Comparison of ENCODE assay signal across 8 cellular contexts in the genomic region with DNA sequence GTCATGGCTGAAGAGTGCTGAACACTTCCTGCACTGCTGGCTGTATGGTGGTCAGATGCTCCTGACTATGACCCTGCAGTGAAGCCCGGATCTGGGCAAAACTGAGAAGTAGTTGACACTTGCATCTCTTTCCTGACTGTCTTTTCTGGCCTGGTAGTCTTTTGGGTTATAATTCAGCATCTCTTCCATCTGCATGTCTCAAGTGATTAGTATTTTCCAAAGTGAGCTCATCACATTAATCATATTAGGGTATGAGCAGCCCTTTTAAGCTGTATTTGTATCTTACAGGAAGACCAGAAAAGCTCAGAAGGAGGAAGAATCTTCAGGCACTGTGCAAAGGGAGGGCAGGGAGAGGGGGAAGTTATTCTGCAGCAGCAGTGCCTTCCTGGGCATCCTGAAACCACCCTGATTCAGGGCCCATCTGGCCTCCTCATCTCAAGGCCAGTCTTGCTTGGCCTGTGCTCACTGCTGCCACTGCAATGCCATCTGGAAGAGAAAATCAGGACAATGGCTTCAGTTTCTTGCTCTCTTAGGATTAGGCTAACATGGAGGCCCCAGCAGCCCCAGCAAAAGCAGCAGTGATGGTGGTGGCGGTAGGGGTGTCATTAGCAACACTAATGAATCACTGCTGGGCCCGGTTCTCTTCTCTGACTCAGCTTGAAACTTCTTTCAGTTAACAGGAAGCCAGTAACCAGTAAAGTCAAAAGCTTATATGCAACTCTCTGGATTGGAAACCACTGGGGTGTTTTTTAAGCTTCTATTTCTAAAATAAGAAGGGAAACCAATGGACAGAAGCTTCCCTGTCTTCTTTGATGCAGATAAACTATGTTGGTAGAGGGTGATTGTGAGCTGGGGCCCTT.
A peak's percentile ranks its signal among the peaks of the same experiment; 100 is the strongest.
DNase-seq lines count a peak whose midpoint lies in the region; ATAC-seq and TF ChIP-seq lines count a peak whose summit lies in the region.

No MANE protein-coding gene starts in this region.

- no peaks in the 10 kb centered on the region for H3K27me3 Mint-ChIP-seq in activated CD4-positive, alpha-beta T cell treated with anti-CD3 and anti-CD28 coated beads, Interleukin-2, amount 10 ng/mL, durations not matched to agents 24 days and 14 days
- H3K27me3 Mint-ChIP-seq in stimulated activated naive B cell treated with anti-CD40 and anti-IgM and Interleukin-4, amounts not matched to agents 10 μg/mL and 1 μg/mL and 100 μg/mL, for 72 hours, result peaks cover 0 to 6% of the 10 kb centered on the region in 2 donors

- no peak for TF ChIP-seq CTCF in GM06990 (IDR thresholded peaks at IDR 0.05; ENCODE audit: insufficient read depth, low read length, poor library complexity, severe bottlenecking)

- H3K36me3 ChIP-seq in GM06990 (ENCODE audit: control insufficient read depth, insufficient read depth, low read length) (no peaks in the 10 kb centered on the region), KOPT-K1 (ENCODE audit: insufficient read depth, low read length) (no peaks in the 10 kb centered on the region), duodenal mucosa (ENCODE audit: control insufficient read depth in 1 of 2, insufficient read depth in 2 of 2, low read length in 2 of 2) (no peaks in the 10 kb centered on the region), muscle layer of colon (ENCODE audit: insufficient read depth, low read length) (no peaks in the 10 kb centered on the region)

- no peaks in the 10 kb centered on the region for H3K9me3 ChIP-seq in KOPT-K1 (ENCODE audit: insufficient read depth, low read length, poor library complexity, severe bottlenecking)
- H3K9me3 ChIP-seq in duodenal mucosa (ENCODE audit: control insufficient read depth in 1 of 2, low read length in 2 of 2), result peaks cover 0 to 5% of the 10 kb centered on the region in 2 donors
- H3K9me3 ChIP-seq in muscle layer of colon (ENCODE audit: low read length), result no peaks in the 10 kb centered on the region

- peaks cover 9% of the 10 kb centered on the region for H3K9me3 Mint-ChIP-seq in activated CD4-positive, alpha-beta T cell treated with anti-CD3 and anti-CD28 coated beads, Interleukin-2, amount 10 ng/mL, durations not matched to agents 24 days and 14 days
- H3K9me3 Mint-ChIP-seq in stimulated activated naive B cell treated with anti-CD40 and anti-IgM and Interleukin-4, amounts not matched to agents 10 μg/mL and 1 μg/mL and 100 μg/mL, for 72 hours, result peaks cover 8 to 9% of the 10 kb centered on the region in 2 donors

- peaks cover 21 to 25% of the 10 kb centered on the region in 2 donors for H3K4me1 ChIP-seq in duodenal mucosa (ENCODE audit: control insufficient read depth in 1 of 2, insufficient read depth in 2 of 2, low read length in 2 of 2)
- H3K4me1 ChIP-seq in muscle layer of colon (ENCODE audit: insufficient read depth, low read length), result peaks cover 18% of the 10 kb centered on the region

- ATAC-seq in GM21786 (IDR thresholded peaks at IDR 0.05; ENCODE audit: unreplicated experiment), result peak; percentile 97
- ATAC-seq in stimulated activated naive B cell treated with anti-CD40 and anti-IgM and Interleukin-4, amounts not matched to agents 10 μg/mL and 1 μg/mL and 100 μg/mL, for 72 hours (replicated peaks), result peak; percentile 96 to 98

- peak overlapping the region; percentile 68 for H3K4me3 Mint-ChIP-seq in activated CD4-positive, alpha-beta T cell treated with anti-CD3 and anti-CD28 coated beads, Interleukin-2, amount 10 ng/mL, durations not matched to agents 24 days and 14 days
- peak overlapping the region; percentile 55 to 72 for H3K4me3 Mint-ChIP-seq in stimulated activated naive B cell treated with anti-CD40 and anti-IgM and Interleukin-4, amounts not matched to agents 10 μg/mL and 1 μg/mL and 100 μg/mL, for 72 hours

- peak overlapping the region; percentile 94 for H3K27ac Mint-ChIP-seq in activated CD4-positive, alpha-beta T cell treated with anti-CD3 and anti-CD28 coated beads, Interleukin-2, amount 10 ng/mL, durations not matched to agents 24 days and 14 days
- peak overlapping the region; percentile 87 for H3K27ac Mint-ChIP-seq in stimulated activated naive B cell treated with anti-CD40 and anti-IgM and Interleukin-4, amounts not matched to agents 10 μg/mL and 1 μg/mL and 100 μg/mL, for 72 hours

- DNase-seq in GM06990 (ENCODE audit: extremely low read depth, insufficient read length) (peak; percentile 80), T-helper 9 cell (no peak)
- peak; percentile 89 for DNase-seq in activated CD4-positive, alpha-beta T cell treated with anti-CD3 and anti-CD28 coated beads, Interleukin-2, amount 10 ng/mL, durations not matched to agents 24 days and 14 days
- peak; percentile 68 for DNase-seq in stimulated activated naive B cell treated with anti-CD40 and anti-IgM and Interleukin-4, amounts not matched to agents 10 μg/mL and 1 μg/mL and 100 μg/mL, for 72 hours

- intact Hi-C loops in activated CD4-positive, alpha-beta T cell treated with anti-CD3 and anti-CD28 coated beads, Interleukin-2, amount 10 ng/mL, durations not matched to agents 24 days and 14 days (cut with micrococcal nuclease), result loop anchor here (1.0 to 10.0 kb wide), 8 partner anchors 9 to 947 kb away; partner anchors contain the start of gene DEGS1

- H3K4me3 ChIP-seq in GM06990 (replicated peaks; ENCODE audit: low read depth, low read length) (peak overlapping the region; percentile 12), duodenal mucosa (ENCODE audit: low read depth in 1 of 2, low read length in 2 of 2) (no peak overlapping the region), muscle layer of colon (ENCODE audit: low read depth in 1 of 2, low read length in 2 of 2) (no peak overlapping the region)

- peaks cover 53% of the 10 kb centered on the region for H3K4me1 Mint-ChIP-seq in activated CD4-positive, alpha-beta T cell treated with anti-CD3 and anti-CD28 coated beads, Interleukin-2, amount 10 ng/mL, durations not matched to agents 24 days and 14 days
- H3K4me1 Mint-ChIP-seq in stimulated activated naive B cell treated with anti-CD40 and anti-IgM and Interleukin-4, amounts not matched to agents 10 μg/mL and 1 μg/mL and 100 μg/mL, for 72 hours, result peaks cover 39 to 44% of the 10 kb centered on the region in 2 donors

- H3K9ac ChIP-seq in duodenal mucosa (ENCODE audit: low read depth in 1 of 2, low read length in 2 of 2) (no peak overlapping the region), muscle layer of colon (ENCODE audit: low read length) (no peak overlapping the region)

- no peaks in the 10 kb centered on the region for H3K27me3 ChIP-seq in GM06990 (replicated peaks; ENCODE audit: control insufficient read depth, insufficient read depth, low read length)
- no peaks in the 10 kb centered on the region for H3K27me3 ChIP-seq in duodenal mucosa (ENCODE audit: control insufficient read depth in 1 of 2, insufficient read depth in 2 of 2, low read length in 2 of 2)
- no peaks in the 10 kb centered on the region for H3K27me3 ChIP-seq in muscle layer of colon (ENCODE audit: control insufficient read depth in 1 of 2, insufficient read depth in 2 of 2, low read length in 2 of 2)

- no peaks in the 10 kb centered on the region for H3K36me3 Mint-ChIP-seq in activated CD4-positive, alpha-beta T cell treated with anti-CD3 and anti-CD28 coated beads, Interleukin-2, amount 10 ng/mL, durations not matched to agents 24 days and 14 days (ENCODE audit: low read depth)
- peaks cover 14 to 16% of the 10 kb centered on the region in 2 donors for H3K36me3 Mint-ChIP-seq in stimulated activated naive B cell treated with anti-CD40 and anti-IgM and Interleukin-4, amounts not matched to agents 10 μg/mL and 1 μg/mL and 100 μg/mL, for 72 hours

- H3K27ac ChIP-seq in KOPT-K1 (ENCODE audit: low read depth, low read length, poor library complexity, severe bottlenecking), result peak overlapping the region; percentile 72
- H3K27ac ChIP-seq in duodenal mucosa (ENCODE audit: low read depth, low read length), result peak overlapping the region; percentile 69
- H3K27ac ChIP-seq in muscle layer of colon (ENCODE audit: low read depth, low read length), result peak overlapping the region; percentile 70
